ENCODE assay signal across 17 cellular contexts in the genomic region with DNA sequence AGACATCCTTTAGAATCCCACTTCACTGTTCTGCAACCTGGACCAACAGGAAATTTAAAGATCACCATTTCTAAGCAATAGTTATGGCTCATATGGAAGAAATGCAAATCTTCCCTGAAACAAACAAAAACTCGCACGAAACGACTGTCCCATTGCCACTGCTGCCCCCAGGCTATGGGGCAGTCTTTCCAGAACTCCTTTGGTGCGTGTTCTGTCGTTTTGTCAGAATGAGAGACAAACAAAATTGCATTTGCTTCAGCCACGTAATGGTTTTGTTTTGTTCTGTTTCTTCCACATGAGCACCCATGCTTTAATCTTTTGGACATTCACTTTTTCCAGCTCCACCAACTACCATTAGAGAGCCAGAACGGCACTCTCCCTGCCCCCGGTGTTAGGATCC. TPM values are rescaled to one million over a fixed set of nuclear protein-coding genes. Genes with fewer than 3 reads are reported as not detected.
DNase-seq lines count a peak whose midpoint lies in the region; ATAC-seq, FAIRE-seq and TF ChIP-seq lines count a peak whose summit lies in the region.
"Had no signal": no experiment of that assay in that cellular context is flagged by ENCODE, and none has a peak within 500 bp of the region (broad histone marks: within the 10 kb centered on the region; RNA-seq: fewer than 3 reads in every experiment).

No MANE protein-coding gene starts in this region.

- H3K4me1 Mint-ChIP-seq in Caco-2 (ENCODE audit: low read depth, unreplicated experiment): peaks cover 24% of the 10 kb centered on the region
- peaks cover 27% of the 10 kb centered on the region for H3K4me1 Mint-ChIP-seq in HFFc6 (ENCODE audit: low read depth)
- H3K4me1 Mint-ChIP-seq: CD8-positive, alpha-beta memory T cell had no signal

- intact Hi-C loops in Caco-2 (cut with micrococcal nuclease; ENCODE audit: unreplicated experiment) (no loop called here), kidney (cut with DNase I) (no loop called here), posterior vena cava (cut with DNase I) (no loop called here)

- CTCF ChIA-PET in Caco-2 (lab: Charles Lee): no interaction called here

- H3K27me3 Mint-ChIP-seq in Caco-2 (ENCODE audit: insufficient read depth, unreplicated experiment) (no peaks in the 10 kb centered on the region), HFFc6 (ENCODE audit: insufficient read depth) (no peaks in the 10 kb centered on the region; the same call in 1 of the 2 replicates)

- H3K36me3 ChIP-seq in Caco-2 (ENCODE audit: control insufficient read depth, insufficient read depth, low read length) (no peaks in the 10 kb centered on the region), kidney (ENCODE audit: control insufficient read depth in 1 of 2, insufficient read depth in 2 of 2, low read length in 2 of 2) (no peaks in the 10 kb centered on the region)
- H3K36me3 ChIP-seq: BLaER1 had no signal

- no peak overlapping the region for H3K27ac ChIP-seq in kidney (ENCODE audit: low read depth in 2 of 2, low read length in 2 of 2)
- H3K27ac ChIP-seq: BLaER1, HL-60 had no signal

- POLR2A ChIA-PET in Caco-2 (lab: Charles Lee): no interaction called here

- ATAC-seq in HG02970 (IDR thresholded peaks at IDR 0.05; ENCODE audit: low FRiP score, unreplicated experiment): no peak
- ATAC-seq: GM12878, GM23338 had no signal

- no TSS peak for BruUV-seq in Caco-2 (replicated peaks; lab: Mats Ljungman, UMichigan)

- H3K9me3 Mint-ChIP-seq in Caco-2 (ENCODE audit: unreplicated experiment) (peaks cover 33% of the 10 kb centered on the region), HFFc6 (peaks cover 24% of the 10 kb centered on the region)

- no peak overlapping the region for H3K4me3 ChIP-seq in Caco-2 (ENCODE audit: low read depth, low read length)
- H3K4me3 ChIP-seq in kidney (ENCODE audit: low read length in 2 of 2): no peak overlapping the region
- H3K4me3 ChIP-seq: BLaER1, GM12878, GM23338 had no signal

- TF ChIP-seq CTCF in Caco-2 (IDR thresholded peaks at IDR 0.05; ENCODE audit: insufficient read depth in 1 of 2, low read depth in 1 of 2, low read length in 1 of 2, severe bottlenecking in 1 of 2, unreplicated experiment in 1 of 2): no peak
- no peak for TF ChIP-seq CTCF in kidney (IDR thresholded peaks at IDR 0.05; ENCODE audit: borderline replicate concordance, extremely low read depth, insufficient read depth)
- TF ChIP-seq CTCF in HFFc6 (IDR thresholded peaks at IDR 0.05): no peak

- no peak for DNase-seq in Caco-2
- peak; percentile 0 for DNase-seq in RPMI8226
- DNase-seq in kidney: peak; percentile 3
- peak; percentile 26 for DNase-seq in posterior vena cava (ENCODE audit: low spot score)
- no peak for DNase-seq in activated T-cell treated with anti-CD3 and anti-CD28 coated beads, Interleukin-2, amount 50 U/mL, for 48 hours
- no peak for DNase-seq in HFFc6
- DNase-seq: 8988T; AML-193; CD8-positive, alpha-beta memory T cell; DMS53; H7 had no signal

- H3K4me3 Mint-ChIP-seq in Caco-2 (ENCODE audit: unreplicated experiment): no peak overlapping the region
- H3K4me3 Mint-ChIP-seq in HFFc6: no peak overlapping the region
- H3K4me3 Mint-ChIP-seq: CD8-positive, alpha-beta memory T cell; GM23338 had no signal

- H3K4me1 ChIP-seq in Caco-2: peaks cover 28% of the 10 kb centered on the region
- H3K4me1 ChIP-seq in kidney (ENCODE audit: control insufficient read depth in 1 of 2, insufficient read depth in 1 of 2, low read depth in 1 of 2, low read length in 2 of 2): peaks cover 0 to 4% of the 10 kb centered on the region in 2 donors
- H3K4me1 ChIP-seq: BLaER1 had no signal

- H3K27ac Mint-ChIP-seq in Caco-2 (ENCODE audit: unreplicated experiment) (peak overlapping the region; percentile 30), HFFc6 (no peak overlapping the region)
- H3K27ac Mint-ChIP-seq: CD8-positive, alpha-beta memory T cell; GM23338 had no signal

- no peak overlapping the region for H3K9ac ChIP-seq in kidney (ENCODE audit: low read length in 2 of 2)
- H3K9ac ChIP-seq: BLaER1 had no signal

- H3K27me3 ChIP-seq in Caco-2 (replicated peaks; ENCODE audit: control insufficient read depth, insufficient read depth, low read length): no peaks in the 10 kb centered on the region
- H3K27me3 ChIP-seq: BLaER1 had no signal

- H3K36me3 Mint-ChIP-seq in Caco-2 (ENCODE audit: insufficient read depth, unreplicated experiment): no peaks in the 10 kb centered on the region
- H3K36me3 Mint-ChIP-seq in HFFc6 (ENCODE audit: low read depth): peaks cover 22% of the 10 kb centered on the region
- H3K36me3 Mint-ChIP-seq: CD8-positive, alpha-beta memory T cell had no signal

- FAIRE-seq in kidney (lab: Jason Lieb, UNC): no peak
- FAIRE-seq: GM12878, GM18507 had no signal

- H3K9me3 ChIP-seq in Caco-2 (peaks cover 36% of the 10 kb centered on the region), kidney (ENCODE audit: control insufficient read depth in 1 of 2, low read length in 2 of 2) (no peaks in the 10 kb centered on the region)

RNA-seq across cellular contexts. Expression of a gene that starts 10.8 kb away (rescaled TPM):
- total RNA-seq in Caco-2 (2022) (510 and 519 TPM in 2 replicates), kidney (105 TPM), posterior vena cava (1,000 to 10,000 TPM in 1 of 2 donors, 100 to 1,000 TPM in 1; 608 to 1,210 TPM)
- 23.3 TPM for polyA plus RNA-seq in kidney (ENCODE audit: insufficient read depth, low read depth, low replicate concordance)
- 100 to 1,000 TPM; 199 to 346 (median 326) TPM for total RNA-seq in HFFc6 (2021; fragmentation: NEBNext Ultra II Directional; extraction: Animal tissue kit (Norgen Biotek cat#: 25700))
- total RNA-seq: CD8-positive, alpha-beta memory T cell had no signal
- polyA plus RNA-seq: CD8-positive, alpha-beta memory T cell had no signal

Comparison
In these comparisons a context has a peak if more than half of its experiments do, and no peak if none do; other contexts are left out.
1. DNase-seq: peak in RPMI8226 (single experiment), kidney (single experiment) and posterior vena cava (single experiment); none in Caco-2 (0 of 2), activated T-cell treated with anti-CD3 and anti-CD28 coated beads, Interleukin-2, amount 50 U/mL, for 48 hours (0 of 2) and HFFc6 (single experiment).